Comparison of ENCODE assay signal across 17 cellular contexts in genomic region chr2:20551231-20551944, GRCh38.
DNase-seq lines count a peak whose midpoint lies in the region; ATAC-seq and TF ChIP-seq lines count a peak whose summit lies in the region.
"Had no signal": no experiment of that assay in that cellular context is flagged by ENCODE, and none has a peak within 500 bp of the region (broad histone marks: within the 10 kb centered on the region; RNA-seq: fewer than 3 reads in every experiment).

No MANE protein-coding gene starts in this region.

- no peaks in the 10 kb centered on the region for H3K36me3 Mint-ChIP-seq in T-helper 17 cell (ENCODE audit: low read depth)
- H3K36me3 Mint-ChIP-seq: CD8-positive, alpha-beta memory T cell had no signal

- H3K27ac Mint-ChIP-seq in T-helper 17 cell, result no peak overlapping the region
- H3K27ac Mint-ChIP-seq: activated naive CD4-positive, alpha-beta T cell treated with anti-CD3 and anti-CD28 coated beads for 36 hours; CD8-positive, alpha-beta memory T cell had no signal

- H3K9me3 ChIP-seq in adrenal gland (replicated peaks in 1 of 3), result no peaks in the 10 kb centered on the region
- no peaks in the 10 kb centered on the region for H3K9me3 ChIP-seq in sigmoid colon
- no peaks in the 10 kb centered on the region for H3K9me3 ChIP-seq in T-helper 17 cell (ENCODE audit: control insufficient read depth, low read length, poor library complexity, severe bottlenecking)

- peak in 1 of 2 donors; percentile 11 for TF ChIP-seq POLR2A in adrenal gland (IDR thresholded peaks at IDR 0.05)
- TF ChIP-seq POLR2A in sigmoid colon (IDR thresholded peaks at IDR 0.05), result no peak

- intact Hi-C loops in adrenal gland (cut with DNase I) (no loop called here), sigmoid colon (cut with DNase I) (no loop called here)

- no peak for TF ChIP-seq EP300 in sigmoid colon (IDR thresholded peaks at IDR 0.05)

- H3K27ac ChIP-seq in adrenal gland, result peak overlapping the region in 3 of 5 donors; percentile 30 to 49 (median 36)
- H3K27ac ChIP-seq in sigmoid colon, result peak overlapping the region in 3 of 4 donors; percentile 30 to 67 (median 34)

- H3K4me1 ChIP-seq in adrenal gland (replicated peaks in 1 of 2), result peaks cover 0 to 10% of the 10 kb centered on the region in 2 donors
- peaks cover 0 to 11% (median 0%) of the 10 kb centered on the region in 4 donors for H3K4me1 ChIP-seq in sigmoid colon

- H3K36me3 ChIP-seq in adrenal gland (replicated peaks in 1 of 2), result no peaks in the 10 kb centered on the region
- H3K36me3 ChIP-seq in sigmoid colon, result no peaks in the 10 kb centered on the region

- TF ChIP-seq CTCF in adrenal gland (IDR thresholded peaks at IDR 0.05) (peak in 2 of 6 experiments; percentile 19 to 20), sigmoid colon (IDR thresholded peaks at IDR 0.05) (no peak)

- no peak for ATAC-seq in T-helper 17 cell
- no peak for ATAC-seq in HG02763 (IDR thresholded peaks at IDR 0.05; ENCODE audit: unreplicated experiment)

- 36 to 51% (median 45%) methylated on average over 9 of the region's 9 CpGs for WGBS in adrenal gland, 4 donors
- 71 to 81% methylated on average over 9 of the region's 9 CpGs for WGBS in sigmoid colon, 2 donors

- no peaks in the 10 kb centered on the region for H3K4me1 Mint-ChIP-seq in T-helper 17 cell
- H3K4me1 Mint-ChIP-seq: CD8-positive, alpha-beta memory T cell had no signal

- DNase-seq in GM03348 (ENCODE audit: low spot score) (peak; percentile 65), adrenal gland (peak; percentile 44 to 83 (median 67)), left kidney (ENCODE audit: low read depth, low spot score) (peak; percentile 70), sigmoid colon (peak; percentile 82), T-helper 17 cell (no peak), dedifferentiated amniotic fluid mesenchymal stem cell (ENCODE audit: extremely low spot score) (no peak), HuH-7.5 (ENCODE audit: low spot score) (no peak)
- DNase-seq: activated naive CD4-positive, alpha-beta T cell treated with anti-CD3 and anti-CD28 coated beads for 36 hours; CD8-positive, alpha-beta memory T cell; KBM-7; kidney glomerular epithelial cell; NCI-H2029 treated with DMSO at 0.1 percent for 48 hours; OCI-M1; stimulated activated CD4-positive, alpha-beta T cell treated with anti-CD3 and anti-CD28 coated beads, Interleukin-4, amount 100 ng/mL, for 24 hours; stimulated activated naive CD4-positive, alpha-beta T cell treated with Interleukin-2 at 50 U/mL for 16 hours; T-helper 2 cell had no signal

- H3K4me3 ChIP-seq in adrenal gland (no peak overlapping the region), sigmoid colon (no peak overlapping the region)

- H3K27me3 Mint-ChIP-seq in T-helper 17 cell, result no peaks in the 10 kb centered on the region

- no peaks in the 10 kb centered on the region for H3K27me3 ChIP-seq in adrenal gland
- H3K27me3 ChIP-seq in sigmoid colon, result no peaks in the 10 kb centered on the region

- H3K4me3 Mint-ChIP-seq in T-helper 17 cell, result no peak overlapping the region
- H3K4me3 Mint-ChIP-seq: activated naive CD4-positive, alpha-beta T cell treated with anti-CD3 and anti-CD28 coated beads for 36 hours; CD8-positive, alpha-beta memory T cell had no signal

Comparison
In these comparisons a context has a peak if more than half of its experiments do, and no peak if none do; other contexts are left out.
1. DNase-seq: peak in GM03348 (single experiment), adrenal gland (7 of 7), left kidney (single experiment) and sigmoid colon (single experiment); none in T-helper 17 cell (0 of 3), dedifferentiated amniotic fluid mesenchymal stem cell (single experiment) and HuH-7.5 (single experiment).